8 cellular contexts compared by ENCODE assay signal in genomic region chr18:9137168-9138066, GRCh38. TPM values are rescaled to one million over a fixed set of nuclear protein-coding genes. Genes with fewer than 3 reads are reported as not detected.
A peak's percentile ranks its signal among the peaks of the same experiment; 100 is the strongest.
DNase-seq lines count a peak whose midpoint lies in the region; ATAC-seq and TF ChIP-seq lines count a peak whose summit lies in the region.

No MANE protein-coding gene starts in this region.

- H3K4me1 Mint-ChIP-seq in CD4-positive, alpha-beta memory T cell, result peaks cover 46 to 90% (median 59%) of the 10 kb centered on the region in 4 donors

- TF ChIP-seq CTCF in epithelial cell of esophagus (IDR thresholded peaks at IDR 0.05; ENCODE audit: insufficient read depth, low read depth, low read length, missing control alignments), result no peak

- intact Hi-C loops in CD4-positive, alpha-beta memory T cell (cut with micrococcal nuclease), result loop anchor here (2.0 to 10.0 kb wide), 3 partner anchors 433 to 777 kb away; partner anchors contain the start of genes MTCL1 and VAPA

- CTCF ChIA-PET in CD4-positive, alpha-beta memory T cell (lab: Charles Lee; ENCODE audit: partially characterized antibody), result interaction anchor here (1.2 to 8.1 kb wide), 8 partner anchors 10 to 377 kb away, joined by 3 to 67 read pairs (median 10); partner anchors contain the start of gene NDUFV2

- H3K4me3 ChIP-seq in CD4-positive, alpha-beta memory T cell (ENCODE audit: low read length in 2 of 2), result peak overlapping the region; percentile 52 to 88
- H3K4me3 ChIP-seq in epithelial cell of esophagus (ENCODE audit: low read length), result peak overlapping the region; percentile 88
- H3K4me3 ChIP-seq in mucosa of rectum (ENCODE audit: low read length in 2 of 2), result peak overlapping the region; percentile 91 to 92

- H3K9ac ChIP-seq in mucosa of rectum (ENCODE audit: low read depth in 1 of 2, low read length in 2 of 2), result peak overlapping the region; percentile 91 to 98

- ATAC-seq in GM19438 (IDR thresholded peaks at IDR 0.05; ENCODE audit: low read depth, unreplicated experiment) (peak; percentile 31), HG03565 (IDR thresholded peaks at IDR 0.05; ENCODE audit: unreplicated experiment) (peak; percentile 25)

- H3K4me3 Mint-ChIP-seq in CD4-positive, alpha-beta memory T cell, result peak overlapping the region; percentile 89 to 97 (median 93)

- peak overlapping the region; percentile 90 for H3K27ac ChIP-seq in CD4-positive, alpha-beta memory T cell (ENCODE audit: low read depth, low read length)
- H3K27ac ChIP-seq in mucosa of rectum (ENCODE audit: low read depth in 2 of 2, low read length in 2 of 2), result peak overlapping the region; percentile 98 to 100

- H3K27ac Mint-ChIP-seq in CD4-positive, alpha-beta memory T cell, result peak overlapping the region; percentile 92 to 99 (median 98)

- DNase-seq in CD4-positive, alpha-beta memory T cell, result peak; percentile 73 to 85 (median 78)
- peak; percentile 41 to 73 for DNase-seq in NOMO-1 (lab: John Stamatoyannopoulos, UW; ENCODE audit: unreplicated experiment in 2 of 2)
- DNase-seq in activated T-cell treated with anti-CD3 and anti-CD28 coated beads for 24 hours (ENCODE audit: low read depth), result peak; percentile 56
- peak; percentile 79 for DNase-seq in epithelial cell of esophagus (ENCODE audit: low read depth)
- peak; percentile 18 for DNase-seq in stimulated activated CD8-positive, alpha-beta memory T cell treated with anti-CD3 and anti-CD28 coated beads, Interleukin-7, amount 100 ng/mL, for 24 hours (ENCODE audit: low read depth)

- H3K36me3 ChIP-seq in CD4-positive, alpha-beta memory T cell (ENCODE audit: insufficient read depth, low read length), result peaks cover 9% of the 10 kb centered on the region
- peaks cover 6 to 13% of the 10 kb centered on the region in 2 donors for H3K36me3 ChIP-seq in mucosa of rectum (ENCODE audit: control insufficient read depth in 2 of 2, insufficient read depth in 2 of 2, low read length in 2 of 2)

- peaks cover 75% of the 10 kb centered on the region for H3K4me1 ChIP-seq in CD4-positive, alpha-beta memory T cell (ENCODE audit: insufficient read depth, low read length)
- peaks cover 25 to 47% of the 10 kb centered on the region in 2 donors for H3K4me1 ChIP-seq in mucosa of rectum (ENCODE audit: control insufficient read depth in 2 of 2, insufficient read depth in 2 of 2, low read length in 2 of 2)

- POLR2A ChIA-PET in CD4-positive, alpha-beta memory T cell (lab: Charles Lee; ENCODE audit: partially characterized antibody), result interaction anchor here (1.0 to 21.4 kb wide), 16 partner anchors 10 to 777 kb away, joined by 3 to 823 read pairs (median 4); partner anchors contain the start of genes NDUFV2, TWSG1 and VAPA

- H3K9me3 Mint-ChIP-seq in CD4-positive, alpha-beta memory T cell, result peaks cover 0 to 2% (median 0%) of the 10 kb centered on the region in 8 donors

- H3K27me3 Mint-ChIP-seq in CD4-positive, alpha-beta memory T cell, result peaks cover 0 to 2% of the 10 kb centered on the region in 2 donors

- no peaks in the 10 kb centered on the region for H3K27me3 ChIP-seq in CD4-positive, alpha-beta memory T cell (ENCODE audit: insufficient read depth, low read length)
- no peaks in the 10 kb centered on the region for H3K27me3 ChIP-seq in mucosa of rectum (ENCODE audit: control insufficient read depth in 2 of 2, insufficient read depth in 2 of 2, low read length in 2 of 2)

- H3K36me3 Mint-ChIP-seq in CD4-positive, alpha-beta memory T cell, result peaks cover 4 to 51% of the 10 kb centered on the region in 2 donors

- no peaks in the 10 kb centered on the region for H3K9me3 ChIP-seq in CD4-positive, alpha-beta memory T cell (ENCODE audit: control insufficient read depth in 1 of 2, low read length in 2 of 2)
- H3K9me3 ChIP-seq in mucosa of rectum (ENCODE audit: control insufficient read depth in 2 of 2, low read length in 2 of 2), result no peaks in the 10 kb centered on the region

RNA-seq across cellular contexts. Expression of gene ANKRD12, which starts 0.8 kb away (rescaled TPM):
- 100 to 1,000 TPM; 262 to 280 TPM for total RNA-seq in CD4-positive, alpha-beta memory T cell
- 100 to 1,000 TPM in 1 of 2 donors, 10 to 100 TPM in 1; 10.7 to 141 TPM for polyA plus RNA-seq in CD4-positive, alpha-beta memory T cell

RNA-seq across cellular contexts. Expression of gene NDUFV2, which starts 34.9 kb away (rescaled TPM):
- 100 to 1,000 TPM; 135 TPM for total RNA-seq in CD4-positive, alpha-beta memory T cell
- polyA plus RNA-seq in CD4-positive, alpha-beta memory T cell, result 100 to 1,000 TPM; 213 to 281 TPM

Comparison
In these comparisons a context has a peak if more than half of its experiments do, and no peak if none do; other contexts are left out.
1. Peak in every context shown above with its lines: DNase-seq, ATAC-seq, H3K4me3 ChIP-seq and H3K27ac ChIP-seq.
2. DNase-seq: peak in every context shown above with its lines; median percentile 79 in epithelial cell of esophagus; 78 in CD4-positive, alpha-beta memory T cell; 57 in NOMO-1; 56 in activated T-cell treated with anti-CD3 and anti-CD28 coated beads for 24 hours; 18 in stimulated activated CD8-positive, alpha-beta memory T cell treated with anti-CD3 and anti-CD28 coated beads, Interleukin-7, amount 100 ng/mL, for 24 hours.